1 cellular context compared by ENCODE assay signal in genomic region chr7:99392046-99392445, GRCh38.
TF ChIP-seq lines count a peak whose summit lies in the region.

No MANE protein-coding gene starts in this region.

TF ChIP-seq in GM23338, 12 proteins besides CTCF, POLR2A, EP300 and RAD21 (continued from another document):
- TF ChIP-seq ZNF462 (CRISPR knock-in tag; IDR thresholded peaks at IDR 0.05), result no peak
- no peak for TF ChIP-seq POLR2AphosphoS5 (IDR thresholded peaks at IDR 0.05; ENCODE audit: low read depth)
- no peak for TF ChIP-seq EZH2 (IDR thresholded peaks at IDR 0.05; ENCODE audit: low read depth, unreplicated experiment)
- TF ChIP-seq ZNF331 (CRISPR knock-in tag; IDR thresholded peaks at IDR 0.05; ENCODE audit: low read depth), result no peak
